ENCODE assay signal across 10 cellular contexts in genomic region chr3:10845839-10846656, GRCh38. TPM values are rescaled to one million over a fixed set of nuclear protein-coding genes. Genes with fewer than 3 reads are reported as not detected.
A peak's percentile ranks its signal among the peaks of the same experiment; 100 is the strongest.
DNase-seq lines count a peak whose midpoint lies in the region; ATAC-seq and TF ChIP-seq lines count a peak whose summit lies in the region.
"Had no signal": no experiment of that assay in that cellular context is flagged by ENCODE, and none has a peak within 500 bp of the region (broad histone marks: within the 10 kb centered on the region; RNA-seq: fewer than 3 reads in every experiment).

No MANE protein-coding gene starts in this region.

- CTCF ChIA-PET in activated CD4-positive, alpha-beta T cell treated with anti-CD3 and anti-CD28 coated beads, Interleukin-2, amount 10 ng/mL, durations not matched to agents 7 days and 5 days (lab: Charles Lee), result no interaction called here
- CTCF ChIA-PET in Caco-2 (lab: Charles Lee), result interaction anchor here (0.6 kb wide), 1 partner anchor 728 kb away, joined by 3 read pairs; no protein-coding TSS in a partner anchor

- H3K36me3 ChIP-seq in Caco-2 (ENCODE audit: control insufficient read depth, insufficient read depth, low read length), result no peaks in the 10 kb centered on the region

- DNase-seq in Ammon's horn (ENCODE audit: low spot score) (peak; percentile 60), GM19240 (ENCODE audit: insufficient read length, low spot score) (peak; percentile 6), H4 (ENCODE audit: low spot score) (no peak), posterior vena cava (ENCODE audit: low spot score) (no peak), Caco-2 (no peak)
- DNase-seq in activated CD4-positive, alpha-beta T cell treated with anti-CD3 and anti-CD28 coated beads, Interleukin-2, amount 10 ng/mL, durations not matched to agents 7 days and 5 days, result no peak
- DNase-seq: NCI-H1417 treated with DMSO at 0.1 percent for 48 hours had no signal

- peak; percentile 67 for ATAC-seq in HG03460 (IDR thresholded peaks at IDR 0.05; ENCODE audit: unreplicated experiment)

- POLR2A ChIA-PET in activated CD4-positive, alpha-beta T cell treated with anti-CD3 and anti-CD28 coated beads, Interleukin-2, amount 10 ng/mL, durations not matched to agents 7 days and 5 days (lab: Charles Lee), result no interaction called here
- POLR2A ChIA-PET in Caco-2 (lab: Charles Lee), result no interaction called here

- TF ChIP-seq CTCF in Caco-2 (IDR thresholded peaks at IDR 0.05; ENCODE audit: insufficient read depth in 1 of 2, low read depth in 1 of 2, low read length in 1 of 2, severe bottlenecking in 1 of 2, unreplicated experiment in 1 of 2), result no peak

- H3K4me3 Mint-ChIP-seq in activated CD4-positive, alpha-beta T cell treated with anti-CD3 and anti-CD28 coated beads, Interleukin-2, amount 10 ng/mL, durations not matched to agents 7 days and 5 days, result no peak overlapping the region
- H3K4me3 Mint-ChIP-seq in Caco-2 (ENCODE audit: unreplicated experiment), result no peak overlapping the region

- H3K27me3 Mint-ChIP-seq in activated CD4-positive, alpha-beta T cell treated with anti-CD3 and anti-CD28 coated beads, Interleukin-2, amount 10 ng/mL, durations not matched to agents 7 days and 5 days, result peaks cover 14% of the 10 kb centered on the region
- H3K27me3 Mint-ChIP-seq in Caco-2 (ENCODE audit: insufficient read depth, unreplicated experiment), result peaks cover 15% of the 10 kb centered on the region

- intact Hi-C loops in posterior vena cava (cut with DNase I) (no loop called here), Caco-2 (cut with micrococcal nuclease; ENCODE audit: unreplicated experiment) (no loop called here)

- H3K9me3 ChIP-seq in Caco-2, result no peaks in the 10 kb centered on the region

- H3K4me1 Mint-ChIP-seq in activated CD4-positive, alpha-beta T cell treated with anti-CD3 and anti-CD28 coated beads, Interleukin-2, amount 10 ng/mL, durations not matched to agents 7 days and 5 days, result no peaks in the 10 kb centered on the region
- H3K4me1 Mint-ChIP-seq in Caco-2 (ENCODE audit: low read depth, unreplicated experiment), result no peaks in the 10 kb centered on the region

- no peaks in the 10 kb centered on the region for H3K36me3 Mint-ChIP-seq in activated CD4-positive, alpha-beta T cell treated with anti-CD3 and anti-CD28 coated beads, Interleukin-2, amount 10 ng/mL, durations not matched to agents 7 days and 5 days (ENCODE audit: low read depth)
- H3K36me3 Mint-ChIP-seq in Caco-2 (ENCODE audit: insufficient read depth, unreplicated experiment), result no peaks in the 10 kb centered on the region

- no peaks in the 10 kb centered on the region for H3K4me1 ChIP-seq in Caco-2

- no TSS peak for BruUV-seq in Caco-2 (replicated peaks; lab: Mats Ljungman, UMichigan)

- H3K27ac ChIP-seq in cingulate gyrus (ENCODE audit: low read depth, low read length), result peak overlapping the region; percentile 49

- no peaks in the 10 kb centered on the region for H3K9me3 Mint-ChIP-seq in activated CD4-positive, alpha-beta T cell treated with anti-CD3 and anti-CD28 coated beads, Interleukin-2, amount 10 ng/mL, durations not matched to agents 7 days and 5 days
- no peaks in the 10 kb centered on the region for H3K9me3 Mint-ChIP-seq in Caco-2 (ENCODE audit: unreplicated experiment)

- no peak overlapping the region for H3K4me3 ChIP-seq in Caco-2 (ENCODE audit: low read depth, low read length)

- no peaks in the 10 kb centered on the region for H3K27me3 ChIP-seq in Caco-2 (replicated peaks; ENCODE audit: control insufficient read depth, insufficient read depth, low read length)

- H3K27ac Mint-ChIP-seq in activated CD4-positive, alpha-beta T cell treated with anti-CD3 and anti-CD28 coated beads, Interleukin-2, amount 10 ng/mL, durations not matched to agents 7 days and 5 days, result no peak overlapping the region
- no peak overlapping the region for H3K27ac Mint-ChIP-seq in Caco-2 (ENCODE audit: unreplicated experiment)

RNA-seq across cellular contexts. Expression of gene SLC6A11, which starts 30.0 kb away (rescaled TPM):
- total RNA-seq in H4 (2014; rRNA removed; shearing (Covaris generic)), result 0.12 TPM in 1 of 2 replicates, not detected in the other
- under 1 TPM in 1 of 2 donors, not detected in 1; 0.10 TPM for total RNA-seq in posterior vena cava
- total RNA-seq in activated CD4-positive, alpha-beta T cell treated with anti-CD3 and anti-CD28 coated beads, Interleukin-2, amount 10 ng/mL, durations not matched to agents 7 days and 5 days, result not detected
- total RNA-seq in Caco-2 (2022), result not detected in 2 replicates
- total RNA-seq: RPMI7951 had no signal

Comparison
In these comparisons a context has a peak if more than half of its experiments do, and no peak if none do; other contexts are left out.
1. DNase-seq: peak in Ammon's horn (single experiment) and GM19240 (single experiment); none in H4 (single experiment), posterior vena cava (single experiment), activated CD4-positive, alpha-beta T cell treated with anti-CD3 and anti-CD28 coated beads, Interleukin-2, amount 10 ng/mL, durations not matched to agents 7 days and 5 days (single experiment) and Caco-2 (0 of 2).